In the genomic region with DNA sequence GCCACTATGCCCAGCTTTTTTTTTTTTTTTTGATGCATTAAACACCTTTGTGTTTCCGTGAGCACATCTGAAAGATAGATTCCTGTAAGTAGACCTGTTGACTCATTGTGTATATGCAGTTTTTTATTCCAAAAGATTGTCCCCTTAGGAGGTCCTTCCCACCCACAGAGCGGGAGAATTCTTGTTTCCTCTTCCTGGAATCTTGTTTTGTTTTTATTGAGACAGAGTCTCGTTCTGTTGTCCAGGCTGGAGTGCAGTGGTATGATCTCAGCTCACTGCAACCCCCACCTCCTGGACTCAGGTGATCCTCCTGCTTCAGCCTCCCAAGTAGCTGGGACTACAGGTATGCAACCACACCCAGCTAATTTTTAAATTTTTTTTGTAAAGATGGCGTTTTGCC, we compare ENCODE assay signal across 20 cellular contexts. TPM values are rescaled to one million over a fixed set of nuclear protein-coding genes. Genes with fewer than 3 reads are reported as not detected.
A peak's percentile ranks its signal among the peaks of the same experiment; 100 is the strongest.
DNase-seq lines count a peak whose midpoint lies in the region; ATAC-seq and TF ChIP-seq lines count a peak whose summit lies in the region.
"Had no signal": no experiment of that assay in that cellular context is flagged by ENCODE, and none has a peak within 500 bp of the region (broad histone marks: within the 10 kb centered on the region; RNA-seq: fewer than 3 reads in every experiment).

No MANE protein-coding gene starts in this region.

- peaks cover 26% of the 10 kb centered on the region for H3K4me1 Mint-ChIP-seq in dendritic cell treated with granulocyte-macrophage colony-stimulating factor and Interleukin-4, amounts not matched to agents 40 ng/mL and 50 ng/mL, for 4 days (ENCODE audit: low read depth)

- DNase-seq in Right ventricle myocardium inferior (ENCODE audit: missing footprints) (peak; percentile 11), right cardiac atrium (no peak), A172 (ENCODE audit: low spot score) (no peak), activated gamma-delta T cell treated with Interleukin-2 at 50 U/mL for 16 hours (no peak)
- no peak for DNase-seq in activated CD4-positive, alpha-beta T cell treated with anti-CD3 and anti-CD28 coated beads for 1 hour
- DNase-seq: 8988T; ACHN; BE2C; Caco-2; CD4-positive, alpha-beta T cell; DMS153; DMS79; GDM1; GM23248; HCEC 1CT; KBM-7 had no signal

- H3K4me3 ChIP-seq in right cardiac atrium (ENCODE audit: low read length), result no peak overlapping the region
- H3K4me3 ChIP-seq: GM23248 had no signal

- ATAC-seq in Right ventricle myocardium inferior (no peak), right cardiac atrium (no peak)

- no peaks in the 10 kb centered on the region for H3K9me3 Mint-ChIP-seq in dendritic cell treated with granulocyte-macrophage colony-stimulating factor and Interleukin-4, amounts not matched to agents 40 ng/mL and 50 ng/mL, for 4 days
- H3K9me3 Mint-ChIP-seq: CD4-positive, alpha-beta T cell had no signal

- H3K9me3 ChIP-seq in right cardiac atrium (ENCODE audit: control insufficient read depth, low read length), result no peaks in the 10 kb centered on the region
- H3K9me3 ChIP-seq: BE2C, Caco-2 had no signal

- no peaks in the 10 kb centered on the region for H3K27me3 Mint-ChIP-seq in dendritic cell treated with granulocyte-macrophage colony-stimulating factor and Interleukin-4, amounts not matched to agents 40 ng/mL and 50 ng/mL, for 4 days
- H3K27me3 Mint-ChIP-seq: CD4-positive, alpha-beta T cell had no signal

- H3K27me3 ChIP-seq in right cardiac atrium (ENCODE audit: control insufficient read depth, insufficient read depth), result no peaks in the 10 kb centered on the region
- H3K27me3 ChIP-seq: BE2C had no signal

- no peaks in the 10 kb centered on the region for H3K4me1 ChIP-seq in right cardiac atrium (ENCODE audit: control insufficient read depth, insufficient read depth, low read length)
- H3K4me1 ChIP-seq: BE2C had no signal

- WGBS in right cardiac atrium, result 74% methylated on average over 4 of the region's 4 CpGs

- no peak overlapping the region for H3K4me3 Mint-ChIP-seq in dendritic cell treated with granulocyte-macrophage colony-stimulating factor and Interleukin-4, amounts not matched to agents 40 ng/mL and 50 ng/mL, for 4 days
- H3K4me3 Mint-ChIP-seq: CD4-positive, alpha-beta T cell had no signal

- intact Hi-C loops in Right ventricle myocardium inferior (cut with DNase I), result no loop called here
- intact Hi-C loops in right cardiac atrium (cut with DNase I), result no loop called here
- intact Hi-C loops in dendritic cell treated with granulocyte-macrophage colony-stimulating factor and Interleukin-4, amounts not matched to agents 40 ng/mL and 50 ng/mL, for 4 days (cut with micrococcal nuclease), result no loop called here

- no peak for TF ChIP-seq EP300 in Ishikawa (IDR thresholded peaks at IDR 0.05; ENCODE audit: borderline replicate concordance)

- no peak overlapping the region for H3K27ac ChIP-seq in right cardiac atrium (ENCODE audit: low read length)
- H3K27ac ChIP-seq: C4-2B, GM23248 had no signal

- peaks cover 51% of the 10 kb centered on the region for H3K36me3 Mint-ChIP-seq in dendritic cell treated with granulocyte-macrophage colony-stimulating factor and Interleukin-4, amounts not matched to agents 40 ng/mL and 50 ng/mL, for 4 days (ENCODE audit: low read depth)

- TF ChIP-seq RAD21 in Ishikawa (IDR thresholded peaks at IDR 0.05; ENCODE audit: low read depth), result no peak

- H3K27ac Mint-ChIP-seq in dendritic cell treated with granulocyte-macrophage colony-stimulating factor and Interleukin-4, amounts not matched to agents 40 ng/mL and 50 ng/mL, for 4 days, result peak overlapping the region; percentile 55
- H3K27ac Mint-ChIP-seq: CD4-positive, alpha-beta T cell had no signal

TF ChIP-seq in Ishikawa, 13 proteins besides CTCF, POLR2A, EP300 and RAD21:
- TF ChIP-seq CEBPB (IDR thresholded peaks at IDR 0.05) (no peak), YY1 (IDR thresholded peaks at IDR 0.05; ENCODE audit: low read depth) (no peak), NFIC (IDR thresholded peaks at IDR 0.05) (peak; percentile 46; the same call in 1 of the 2 replicates)
- TF ChIP-seq, protein P1, sequence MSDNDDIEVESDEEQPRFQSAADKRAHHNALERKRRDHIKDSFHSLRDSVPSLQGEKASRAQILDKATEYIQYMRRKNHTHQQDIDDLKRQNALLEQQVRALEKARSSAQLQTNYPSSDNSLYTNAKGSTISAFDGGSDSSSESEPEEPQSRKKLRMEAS (IDR thresholded peaks at IDR 0.05), result no peak

RNA-seq across cellular contexts. Expression of a gene that starts 7.6 kb away (rescaled TPM):
- 194 TPM for total RNA-seq in Right ventricle myocardium inferior
- total RNA-seq in right cardiac atrium, result 100 to 1,000 TPM; 115 to 170 (median 144) TPM
- polyA plus RNA-seq in right cardiac atrium, result 147 TPM
- 150 and 174 TPM in 2 replicates for total RNA-seq in A172 (2014; rRNA removed; shearing (Covaris generic))

RNA-seq across cellular contexts. Expression of a gene that starts 8.2 kb away (rescaled TPM):
- total RNA-seq in Right ventricle myocardium inferior (85.5 TPM), right cardiac atrium (10 to 100 TPM; 47.0 to 69.9 (median 56.8) TPM)
- 63.3 TPM for polyA plus RNA-seq in right cardiac atrium
- 52.7 and 69.4 TPM in 2 replicates for total RNA-seq in A172 (2014; rRNA removed; shearing (Covaris generic))

RNA-seq across cellular contexts. Expression of a gene that starts 37.9 kb away (rescaled TPM):
- total RNA-seq in Right ventricle myocardium inferior, result 6.8 TPM
- 1 to 10 TPM; 6.3 to 7.3 (median 6.8) TPM for total RNA-seq in right cardiac atrium
- 3.3 TPM for polyA plus RNA-seq in right cardiac atrium
- 20.4 and 22.1 TPM in 2 replicates for total RNA-seq in A172 (2014; rRNA removed; shearing (Covaris generic))

RNA-seq across cellular contexts. Expression of a gene that starts 59.3 kb away (rescaled TPM):
- 4.6 TPM for total RNA-seq in Right ventricle myocardium inferior
- total RNA-seq in right cardiac atrium, result 1 to 10 TPM; 6.7 to 9.4 (median 8.7) TPM
- polyA plus RNA-seq in right cardiac atrium, result 10.4 TPM
- 53.3 and 55.8 TPM in 2 replicates for total RNA-seq in A172 (2014; rRNA removed; shearing (Covaris generic))
- total RNA-seq: Daoy had no signal
